19 cellular contexts compared by ENCODE assay signal in the genomic region with DNA sequence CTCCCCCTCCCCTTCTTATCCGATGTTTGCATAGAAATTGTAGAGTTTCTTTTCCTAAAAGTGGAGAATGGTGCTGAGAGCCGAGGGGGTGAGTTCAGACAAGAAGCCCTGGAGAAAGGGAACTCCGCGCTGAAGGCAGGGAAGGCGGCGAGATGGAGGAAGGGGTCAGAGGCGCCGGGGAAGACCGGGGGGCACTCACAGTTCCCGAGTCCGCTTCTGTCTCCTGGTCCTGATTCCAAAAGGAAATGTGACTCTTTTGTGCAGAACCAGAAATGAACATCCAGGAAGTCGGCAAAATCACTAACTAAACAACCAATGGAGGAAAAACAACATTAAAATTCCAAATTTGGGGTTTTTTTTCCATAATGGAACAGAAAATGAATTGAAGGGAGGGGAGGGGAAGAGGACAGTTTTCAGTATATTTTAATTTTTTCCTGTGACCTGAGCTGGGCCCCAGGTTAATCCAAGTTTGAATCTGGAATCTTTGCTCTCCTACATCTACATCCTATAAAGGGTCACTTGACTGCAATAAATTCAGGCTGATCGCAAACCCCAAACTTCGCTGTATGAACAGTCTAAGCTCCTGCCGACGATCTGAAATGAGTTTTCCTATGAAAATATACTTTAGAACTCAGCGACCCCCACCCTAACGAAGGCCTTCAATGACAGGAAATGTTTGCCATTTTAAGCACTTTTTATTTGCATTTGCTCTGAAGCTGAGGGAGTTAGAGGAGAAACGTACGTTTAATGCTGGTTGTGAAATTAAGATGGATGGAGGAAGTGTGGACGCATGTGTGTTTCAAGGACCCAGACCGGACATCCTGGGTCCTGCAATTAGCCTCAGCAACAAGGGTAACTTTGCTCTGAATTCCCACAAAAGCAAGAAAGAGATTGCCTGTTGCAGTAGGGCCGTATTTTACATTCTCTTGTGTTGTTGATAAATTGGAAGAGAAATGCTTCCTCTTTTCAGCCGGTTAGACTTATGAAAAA.
DNase-seq lines count a peak whose midpoint lies in the region; ATAC-seq, FAIRE-seq and TF ChIP-seq lines count a peak whose summit lies in the region.
"Had no signal": no experiment of that assay in that cellular context is flagged by ENCODE, and none has a peak within 500 bp of the region (broad histone marks: within the 10 kb centered on the region; RNA-seq: fewer than 3 reads in every experiment).

No MANE protein-coding gene starts in this region.

- peak overlapping the region in 1 of 6 donors; percentile 84 for H3K27ac Mint-ChIP-seq in naive B cell

- WGBS in small intestine, 3 donors = 50 to 55% (median 52%) methylated on average over 24 of the region's 24 CpGs

- peaks cover 5 to 25% (median 12%) of the 10 kb centered on the region in 3 donors for H3K4me1 Mint-ChIP-seq in naive B cell

- no peaks in the 10 kb centered on the region for H3K36me3 ChIP-seq in left ventricle myocardium inferior
- H3K36me3 ChIP-seq in brain microvascular endothelial cell (replicated peaks) = no peaks in the 10 kb centered on the region
- no peaks in the 10 kb centered on the region for H3K36me3 ChIP-seq in small intestine (ENCODE audit: control insufficient read depth in 2 of 2, insufficient read depth in 2 of 2, low read length in 2 of 2)
- H3K36me3 ChIP-seq: breast epithelium, gastrocnemius medialis, MG63, WERI-Rb-1 had no signal

- no peaks in the 10 kb centered on the region for H3K36me3 Mint-ChIP-seq in naive B cell

- intact Hi-C loops in left ventricle myocardium inferior (cut with micrococcal nuclease) = loop anchor here (5.0 kb wide), 1 partner anchor 503 kb away; no protein-coding TSS in a partner anchor
- intact Hi-C loops in left cardiac atrium (cut with DNase I) = loop anchor here (5.0 to 10.0 kb wide), 2 partner anchors 210 to 212 kb away; no protein-coding TSS in a partner anchor

- H3K27me3 Mint-ChIP-seq in naive B cell = peaks cover 14 to 68% (median 61%) of the 10 kb centered on the region in 3 donors

- no peak for DNase-seq in left ventricle myocardium inferior
- no peak for DNase-seq in left cardiac atrium
- no peak for DNase-seq in brain microvascular endothelial cell
- no peak for DNase-seq in naive B cell
- DNase-seq in NCI-H2107 (lab: John Stamatoyannopoulos, UW) = no peak
- DNase-seq in stimulated activated CD4-positive, alpha-beta T cell treated with anti-CD3 and anti-CD28 coated beads, Interleukin-4, amount 100 ng/mL, for 24 hours = no peak
- no peak for DNase-seq in small intestine
- DNase-seq: activated effector memory CD4-positive, alpha-beta T cell treated with anti-CD3 and anti-CD28 coated beads, Interleukin-2, amount 50 U/mL, for 16 hours; gastrocnemius medialis; MG63; stimulated activated CD8-positive, alpha-beta memory T cell treated with anti-CD3 and anti-CD28 coated beads, Interleukin-4, amount 100 ng/mL, for 48 hours; SW 1271; trophoblast cell; WERI-Rb-1 had no signal

- H3K27ac ChIP-seq in left ventricle myocardium inferior (replicated peaks) (no peak overlapping the region), brain microvascular endothelial cell (peak overlapping the region; percentile 77), small intestine (ENCODE audit: low read depth in 1 of 2, low read length in 1 of 2) (no peak overlapping the region)
- H3K27ac ChIP-seq: breast epithelium, gastrocnemius medialis, WERI-Rb-1 had no signal

- H3K27me3 ChIP-seq in left ventricle myocardium inferior (ENCODE audit: low read depth) (peaks cover 72% of the 10 kb centered on the region), brain microvascular endothelial cell (replicated peaks) (no peaks in the 10 kb centered on the region), small intestine (ENCODE audit: control insufficient read depth in 2 of 2, insufficient read depth in 2 of 2, low read length in 2 of 2) (peaks cover 0 to 2% of the 10 kb centered on the region in 2 donors)
- H3K27me3 ChIP-seq: MG63 had no signal

- H3K4me3 ChIP-seq in left ventricle myocardium inferior (peak overlapping the region; percentile 6), brain microvascular endothelial cell (ENCODE audit: low read depth, low read length) (peak overlapping the region; percentile 34), small intestine (ENCODE audit: low read depth in 1 of 2, low read length in 2 of 2) (no peak overlapping the region)
- H3K4me3 ChIP-seq: breast epithelium, gastrocnemius medialis, MG63 had no signal

- in situ Hi-C loops in brain microvascular endothelial cell (cut with HindIII; ENCODE audit: low pct_ligation_motif_present, low sequenced_read_pairs) = loop anchor here (5.0 kb wide), 1 partner anchor 493 kb away; no protein-coding TSS in a partner anchor

- no peak for TF ChIP-seq CTCF in left ventricle myocardium inferior (IDR thresholded peaks at IDR 0.05; ENCODE audit: borderline replicate concordance)
- no peak for TF ChIP-seq CTCF in brain microvascular endothelial cell (IDR thresholded peaks at IDR 0.05; ENCODE audit: low read depth, low read length, missing control alignments)

- peak overlapping the region in 7 of 8 donors; percentile 43 to 79 (median 59) for H3K4me3 Mint-ChIP-seq in naive B cell

- peaks cover 0 to 2% (median 0%) of the 10 kb centered on the region in 7 donors for H3K9me3 Mint-ChIP-seq in naive B cell

- no peak for ATAC-seq in left cardiac atrium
- no peak for ATAC-seq in naive B cell (ENCODE audit: low read depth in 2 of 2)
- no peak for ATAC-seq in GM19023 (IDR thresholded peaks at IDR 0.05; ENCODE audit: unreplicated experiment)
- ATAC-seq: gastrocnemius medialis, Panc1 had no signal

- no peak for FAIRE-seq in small intestine (lab: Jason Lieb, UNC)
- FAIRE-seq: endometrium, islet of Langerhans had no signal

- peaks cover 7% of the 10 kb centered on the region for H3K4me1 ChIP-seq in left ventricle myocardium inferior
- H3K4me1 ChIP-seq in small intestine (ENCODE audit: control insufficient read depth in 2 of 2, insufficient read depth in 1 of 2, low read depth in 1 of 2, low read length in 1 of 2) = no peaks in the 10 kb centered on the region
- H3K4me1 ChIP-seq: breast epithelium, gastrocnemius medialis had no signal

- no peaks in the 10 kb centered on the region for H3K9me3 ChIP-seq in left ventricle myocardium inferior (replicated peaks)
- H3K9me3 ChIP-seq in small intestine (ENCODE audit: control insufficient read depth, low read depth) = no peaks in the 10 kb centered on the region
- H3K9me3 ChIP-seq: breast epithelium, gastrocnemius medialis, MG63 had no signal

Comparison
In these comparisons a context has a peak if more than half of its experiments do, and no peak if none do; other contexts are left out.
1. H3K4me3 ChIP-seq: peak in left ventricle myocardium inferior (single experiment) and brain microvascular endothelial cell (single experiment); none in small intestine (0 of 2).